8 cellular contexts compared by ENCODE assay signal in genomic region chr1:201889092-201889968, GRCh38. TPM values are rescaled to one million over a fixed set of nuclear protein-coding genes. Genes with fewer than 3 reads are reported as not detected.
A peak's percentile ranks its signal among the peaks of the same experiment; 100 is the strongest.
DNase-seq lines count a peak whose midpoint lies in the region; ATAC-seq and TF ChIP-seq lines count a peak whose summit lies in the region.

No MANE protein-coding gene starts in this region.

- no peak for TF ChIP-seq POLR2A in right lobe of liver (IDR thresholded peaks at IDR 0.05)

- H3K4me3 Mint-ChIP-seq in T-helper 2 cell treated with Interferon-gamma antibody and Interleukin-4, amounts not matched to agents 5 μg/mL and 100 μg/mL, for 36 hours = peak overlapping the region; percentile 49

- no peaks in the 10 kb centered on the region for H3K9me3 ChIP-seq in right lobe of liver

- intact Hi-C loops in right lobe of liver (cut with DNase I) = loop anchor here in 1 of 2 donors (10.0 kb wide), 1 partner anchor 235 kb away; the partner anchor contains the start of gene GPR37L1

- peaks cover 1% of the 10 kb centered on the region for H3K36me3 Mint-ChIP-seq in T-helper 2 cell treated with Interferon-gamma antibody and Interleukin-4, amounts not matched to agents 5 μg/mL and 100 μg/mL, for 36 hours (ENCODE audit: low read depth)

- H3K4me3 ChIP-seq in astrocyte of the spinal cord (ENCODE audit: low read depth, low read length) (peak overlapping the region; percentile 60), right lobe of liver (peak overlapping the region; percentile 67 to 77 (median 68))

- no peak overlapping the region for H3K27ac ChIP-seq in right lobe of liver

- peaks cover 49% of the 10 kb centered on the region for H3K27me3 Mint-ChIP-seq in T-helper 2 cell treated with Interferon-gamma antibody and Interleukin-4, amounts not matched to agents 5 μg/mL and 100 μg/mL, for 36 hours (ENCODE audit: low read depth)

- no peaks in the 10 kb centered on the region for H3K36me3 ChIP-seq in right lobe of liver

- ATAC-seq in right lobe of liver (no peak), HG02678 (IDR thresholded peaks at IDR 0.05; ENCODE audit: unreplicated experiment) (no peak)

- no peak overlapping the region for H3K27ac Mint-ChIP-seq in T-helper 2 cell treated with Interferon-gamma antibody and Interleukin-4, amounts not matched to agents 5 μg/mL and 100 μg/mL, for 36 hours

- no peaks in the 10 kb centered on the region for H3K9me3 Mint-ChIP-seq in T-helper 2 cell treated with Interferon-gamma antibody and Interleukin-4, amounts not matched to agents 5 μg/mL and 100 μg/mL, for 36 hours

- H3K4me1 Mint-ChIP-seq in T-helper 2 cell treated with Interferon-gamma antibody and Interleukin-4, amounts not matched to agents 5 μg/mL and 100 μg/mL, for 36 hours (ENCODE audit: low read depth) = no peaks in the 10 kb centered on the region

- TF ChIP-seq CTCF in astrocyte of the spinal cord (IDR thresholded peaks at IDR 0.05; ENCODE audit: low read depth, low read length) = no peak
- no peak for TF ChIP-seq CTCF in right lobe of liver (IDR thresholded peaks at IDR 0.05)

- peaks cover 0 to 12% (median 0%) of the 10 kb centered on the region in 4 donors for H3K4me1 ChIP-seq in right lobe of liver

- 25% methylated on average over 9 of the region's 33 CpGs for WGBS in right lobe of liver (ENCODE audit: insufficient coverage, low coverage, low lambda C conversion rate, missing lambda C conversion rate)

- in situ Hi-C loops in astrocyte of the spinal cord (cut with HindIII; ENCODE audit: low sequenced_read_pairs) = no loop called here

- no peaks in the 10 kb centered on the region for H3K27me3 ChIP-seq in right lobe of liver

- no peak for DNase-seq in T-helper 2 cell treated with Interferon-gamma antibody and Interleukin-4, amounts not matched to agents 5 μg/mL and 100 μg/mL, for 36 hours (ENCODE audit: low spot score)
- no peak for DNase-seq in T-helper 2 cell
- no peak for DNase-seq in astrocyte of the spinal cord (ENCODE audit: low read depth, low spot score)
- DNase-seq in right lobe of liver = no peak
- DNase-seq in superior temporal gyrus (ENCODE audit: extremely low spot score) = peak; percentile 24
- DNase-seq in RKO (ENCODE audit: low spot score) = no peak
- no peak for DNase-seq in NCI-H2081 treated with DMSO at 0.1 percent for 48 hours (lab: John Stamatoyannopoulos, UW)

RNA-seq across cellular contexts. Expression of gene SHISA4, which starts 0.6 kb away (rescaled TPM):
- total RNA-seq in right lobe of liver = 1 to 10 TPM; 2.5 to 8.1 (median 4.8) TPM

RNA-seq across cellular contexts. Expression of gene LMOD1, which starts 57.0 kb away (rescaled TPM):
- 1 to 10 TPM; 1.1 to 3.5 (median 2.1) TPM for total RNA-seq in right lobe of liver
